Comparison of ENCODE assay signal across 1 cellular context in the genomic region with DNA sequence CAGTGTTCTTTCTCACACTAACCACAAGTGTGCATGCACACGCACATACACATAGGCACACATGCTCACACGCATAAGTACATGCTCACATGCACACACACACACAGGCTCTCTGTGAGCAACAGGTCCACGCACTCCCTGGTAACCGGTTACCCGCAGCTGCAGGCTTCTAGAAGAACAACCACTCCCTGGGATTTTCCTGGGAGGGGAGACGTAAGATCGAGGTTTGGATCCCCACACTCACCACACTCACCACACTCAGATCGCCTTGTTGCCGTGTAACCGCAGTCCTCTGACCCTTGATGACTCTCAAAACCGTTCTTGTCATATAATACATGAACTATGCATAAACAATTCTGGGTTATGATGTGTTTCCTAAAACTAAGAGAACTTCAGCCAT.
TF ChIP-seq lines count a peak whose summit lies in the region.

No MANE protein-coding gene starts in this region.

TF ChIP-seq in IMR-90, 13 proteins besides CTCF, POLR2A, EP300 and RAD21 (continued from another document):
- TF ChIP-seq BHLHE40 (IDR thresholded peaks at IDR 0.05; ENCODE audit: low read depth, low read length) (no peak), CHD1 (IDR thresholded peaks at IDR 0.05; ENCODE audit: low read depth, low read length) (no peak), CEBPB (IDR thresholded peaks at IDR 0.05; ENCODE audit: low read depth, low read length) (no peak)
